8 cellular contexts compared by ENCODE assay signal in the genomic region with DNA sequence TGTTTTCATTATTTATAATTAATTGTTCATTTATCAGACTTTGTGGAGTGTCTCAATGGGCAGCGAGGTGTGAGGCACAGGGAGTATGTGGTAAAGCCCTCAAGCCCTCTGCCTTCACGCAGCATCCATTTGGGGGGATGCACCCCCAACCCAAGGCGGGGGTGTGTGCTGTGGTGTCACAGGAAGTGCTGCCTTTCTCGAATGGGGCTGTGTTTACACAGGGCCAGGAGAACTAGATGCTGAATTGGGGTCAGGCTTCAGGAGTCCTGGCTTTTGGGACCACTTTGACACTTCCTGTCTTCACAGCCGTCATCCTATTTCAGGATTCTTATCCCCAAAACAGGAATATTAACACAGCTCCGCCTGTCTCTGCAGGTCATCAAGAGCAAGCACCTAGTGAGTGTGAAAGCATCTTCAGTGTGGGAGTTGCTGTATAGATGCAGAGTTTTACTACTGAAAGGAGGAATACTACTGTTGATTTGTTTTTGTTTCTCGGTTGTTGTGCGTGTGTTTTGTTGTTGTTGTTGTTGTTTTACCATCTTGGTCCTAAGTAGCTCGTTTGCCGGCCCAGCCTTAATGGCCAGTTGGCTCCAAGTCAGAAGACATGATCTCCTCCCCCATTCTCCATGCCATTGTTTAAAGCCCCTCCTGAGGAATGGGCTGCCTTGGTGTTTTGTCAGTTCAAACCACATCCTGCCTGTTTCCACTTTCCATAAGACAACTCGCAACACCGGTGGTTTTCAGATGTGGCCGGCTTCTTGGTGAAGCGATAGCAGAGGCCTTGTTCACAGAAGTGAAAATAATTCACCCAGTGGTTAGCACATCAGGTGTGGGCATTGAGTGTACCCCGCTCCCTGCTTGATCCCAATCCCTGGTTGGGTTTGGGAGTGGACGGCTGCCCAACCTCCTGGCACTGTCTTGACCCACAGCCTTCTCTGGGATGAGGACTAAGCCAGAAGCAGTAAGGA.
A peak's percentile ranks its signal among the peaks of the same experiment; 100 is the strongest.
DNase-seq lines count a peak whose midpoint lies in the region; ATAC-seq, FAIRE-seq and TF ChIP-seq lines count a peak whose summit lies in the region.

No MANE protein-coding gene starts in this region.

- peaks cover 49% of the 10 kb centered on the region for H3K4me1 Mint-ChIP-seq in activated naive CD4-positive, alpha-beta T cell treated with anti-CD3 and anti-CD28 coated beads for 36 hours (ENCODE audit: low read depth)

- no peaks in the 10 kb centered on the region for H3K27me3 Mint-ChIP-seq in activated naive CD4-positive, alpha-beta T cell treated with anti-CD3 and anti-CD28 coated beads for 36 hours (ENCODE audit: low read depth)

- H3K4me3 Mint-ChIP-seq in activated naive CD4-positive, alpha-beta T cell treated with anti-CD3 and anti-CD28 coated beads for 36 hours, result no peak overlapping the region

- ATAC-seq in GM21360 (IDR thresholded peaks at IDR 0.05; ENCODE audit: unreplicated experiment) (peak; percentile 69), HG03521 (IDR thresholded peaks at IDR 0.05; ENCODE audit: unreplicated experiment) (peak; percentile 66)

- H3K27ac ChIP-seq in coronary artery, result no peak overlapping the region

- intact Hi-C loops in activated naive CD4-positive, alpha-beta T cell treated with anti-CD3 and anti-CD28 coated beads for 36 hours (cut with micrococcal nuclease), result loop anchor here (1.0 kb wide), 1 partner anchor 9 kb away; no protein-coding TSS in a partner anchor

- CTCF ChIA-PET in activated naive CD4-positive, alpha-beta T cell treated with anti-CD3 and anti-CD28 coated beads for 36 hours (lab: Charles Lee), result interaction anchor here (1.0 kb wide), 1 partner anchor 76 kb away, joined by 3 read pairs; no protein-coding TSS in a partner anchor

- no peak for TF ChIP-seq CTCF in D721Med (IDR thresholded peaks at IDR 0.05; ENCODE audit: insufficient read depth, missing control alignments)
- TF ChIP-seq CTCF in coronary artery (IDR thresholded peaks at IDR 0.05), result no peak

- FAIRE-seq in D721Med (lab: Jason Lieb, UNC), result peak; percentile 56

- H3K9me3 Mint-ChIP-seq in activated naive CD4-positive, alpha-beta T cell treated with anti-CD3 and anti-CD28 coated beads for 36 hours, result no peaks in the 10 kb centered on the region

- H3K36me3 Mint-ChIP-seq in activated naive CD4-positive, alpha-beta T cell treated with anti-CD3 and anti-CD28 coated beads for 36 hours (ENCODE audit: low read depth), result no peaks in the 10 kb centered on the region

- no peak overlapping the region for H3K4me3 ChIP-seq in coronary artery

- DNase-seq in D721Med (ENCODE audit: insufficient read length, low spot score), result no peak
- peak; percentile 77 for DNase-seq in activated naive CD4-positive, alpha-beta T cell treated with anti-CD3 and anti-CD28 coated beads for 36 hours
- DNase-seq in CD1c-positive myeloid dendritic cell (ENCODE audit: extremely low spot score), result no peak
- no peak for DNase-seq in NCI-H2107 (lab: John Stamatoyannopoulos, UW)
- no peak for DNase-seq in mucosa of gallbladder (ENCODE audit: low spot score)
- no peak for DNase-seq in coronary artery (ENCODE audit: low spot score)

- H3K27ac Mint-ChIP-seq in activated naive CD4-positive, alpha-beta T cell treated with anti-CD3 and anti-CD28 coated beads for 36 hours, result peak overlapping the region; percentile 11
